8 cellular contexts compared by ENCODE assay signal in genomic region chr15:75454471-75455418, GRCh38. TPM values are rescaled to one million over a fixed set of nuclear protein-coding genes. Genes with fewer than 3 reads are reported as not detected.
A peak's percentile ranks its signal among the peaks of the same experiment; 100 is the strongest.
DNase-seq lines count a peak whose midpoint lies in the region; ATAC-seq and TF ChIP-seq lines count a peak whose summit lies in the region.

No MANE protein-coding gene starts in this region.

- peak overlapping the region; percentile 94 for H3K9ac ChIP-seq in ES-I3 (ENCODE audit: low read depth, low read length)

- DNase-seq in NCI-H146 treated with DMSO at 0.1 percent for 48 hours (lab: John Stamatoyannopoulos, UW; ENCODE audit: unreplicated experiment) (peak; percentile 7), choroid plexus epithelial cell (ENCODE audit: low read depth) (peak; percentile 75), lung (ENCODE audit: low spot score) (no peak), GOT3 (lab: John Stamatoyannopoulos, UW) (no peak)
- peak; percentile 67 to 68 for DNase-seq in activated CD4-positive, alpha-beta T cell treated with anti-CD3 and anti-CD28 coated beads for 24 hours (ENCODE audit: low read depth in 2 of 2)
- peak; percentile 66 to 72 (median 72) for DNase-seq in stimulated activated CD4-positive, alpha-beta T cell treated with anti-CD3 and anti-CD28 coated beads, TNF-alpha, amount 100 ng/mL, for 4 hours (ENCODE audit: low read depth in 3 of 3)

- H3K27ac ChIP-seq in lung (ENCODE audit: low read depth in 1 of 2, low read length in 1 of 2): peak overlapping the region; percentile 73 to 94

- H3K27me3 ChIP-seq in lung (ENCODE audit: control insufficient read depth, insufficient read depth): no peaks in the 10 kb centered on the region

- 0 to 1% methylated on average over 84 to 117 of the region's 117 CpGs for WGBS in lung, 2 donors

- ATAC-seq in lung (ENCODE audit: insufficient read depth, low FRiP score) (peak; percentile 2), GM18520 (IDR thresholded peaks at IDR 0.05; ENCODE audit: unreplicated experiment) (no peak)

- H3K9me3 ChIP-seq in ES-I3 (ENCODE audit: control insufficient read depth, insufficient read depth, low read length) (no peaks in the 10 kb centered on the region), lung (ENCODE audit: control insufficient read depth in 2 of 2, insufficient read depth in 1 of 2, low read length in 1 of 2) (no peaks in the 10 kb centered on the region)

- H3K4me1 ChIP-seq in ES-I3 (ENCODE audit: insufficient read depth, low read length): peaks cover 10% of the 10 kb centered on the region
- H3K4me1 ChIP-seq in lung (ENCODE audit: control insufficient read depth in 2 of 2, insufficient read depth in 2 of 2, low read length in 2 of 2): peaks cover 0 to 8% of the 10 kb centered on the region in 2 donors

- H3K36me3 ChIP-seq in ES-I3 (ENCODE audit: insufficient read depth, low read length) (no peaks in the 10 kb centered on the region), lung (ENCODE audit: control insufficient read depth in 2 of 2, insufficient read depth in 2 of 2, low read length in 2 of 2) (no peaks in the 10 kb centered on the region)

- H3K4me3 ChIP-seq in choroid plexus epithelial cell (ENCODE audit: low read depth, low read length): peak overlapping the region; percentile 86
- H3K4me3 ChIP-seq in lung: peak overlapping the region; percentile 79

- TF ChIP-seq CTCF in choroid plexus epithelial cell (conservative IDR thresholded peaks at IDR 0.05; ENCODE audit: low read depth, low read length) (no peak), lung (IDR thresholded peaks at IDR 0.05; ENCODE audit: control extremely low read depth, extremely low read depth) (no peak)

RNA-seq across cellular contexts. Expression of gene SIN3A, which starts 3.3 kb away (rescaled TPM):
- 10 to 100 TPM; 66.1 to 86.1 TPM for total RNA-seq in lung
- polyA plus RNA-seq in lung: 10 to 100 TPM in 1 of 2 donors, 1 to 10 TPM in 1; 9.8 to 19.9 TPM

Comparison
In these comparisons a context has a peak if more than half of its experiments do, and no peak if none do; other contexts are left out.
1. DNase-seq: peak in NCI-H146 treated with DMSO at 0.1 percent for 48 hours (single experiment), activated CD4-positive, alpha-beta T cell treated with anti-CD3 and anti-CD28 coated beads for 24 hours (2 of 2), choroid plexus epithelial cell (single experiment) and stimulated activated CD4-positive, alpha-beta T cell treated with anti-CD3 and anti-CD28 coated beads, TNF-alpha, amount 100 ng/mL, for 4 hours (3 of 3); none in lung (single experiment) and GOT3 (single experiment).